16 cellular contexts compared by ENCODE assay signal in genomic region chr3:45038096-45038455, GRCh38. TPM values are rescaled to one million over a fixed set of nuclear protein-coding genes. Genes with fewer than 3 reads are reported as not detected.
A peak's percentile ranks its signal among the peaks of the same experiment; 100 is the strongest.
DNase-seq lines count a peak whose midpoint lies in the region; ATAC-seq, FAIRE-seq and TF ChIP-seq lines count a peak whose summit lies in the region.
"Had no signal": no experiment of that assay in that cellular context is flagged by ENCODE, and none has a peak within 500 bp of the region (broad histone marks: within the 10 kb centered on the region; RNA-seq: fewer than 3 reads in every experiment).

No MANE protein-coding gene starts in this region.

- no peaks in the 10 kb centered on the region; the same call in none of the 2 replicates for H3K27me3 Mint-ChIP-seq in HFFc6 (ENCODE audit: insufficient read depth)

- no peak overlapping the region for H3K9ac ChIP-seq in K562 (ENCODE audit: insufficient read depth in 1 of 2, low read depth in 2 of 2, low read length in 2 of 2)
- H3K9ac ChIP-seq in keratinocyte (ENCODE audit: control insufficient read depth, extremely low read depth, insufficient read depth, low read length), result no peak overlapping the region

- TF ChIP-seq POLR2A in K562 (conservative IDR thresholded peaks at IDR 0.05), result no peak

- H3K27ac ChIP-seq in K562 (ENCODE audit: extremely low read depth, low read depth, low read length), result no peak overlapping the region
- H3K27ac ChIP-seq in keratinocyte (ENCODE audit: control insufficient read depth, insufficient read depth, low read length), result peak overlapping the region; percentile 30
- H3K27ac ChIP-seq: A549; BLaER1 treated with 17β-estradiol and CSF1 and Interleukin-3, amounts not matched to agents 10 nM and 100 nM; PC-9; SJCRH30 had no signal

- no peak for FAIRE-seq in K562 (lab: Jason Lieb, UNC)
- no peak for FAIRE-seq in keratinocyte (lab: Jason Lieb, UNC)

- no peak for TF ChIP-seq RAD21 in K562 (CRISPR knock-in tag; conservative IDR thresholded peaks at IDR 0.05 in 1 of 2, IDR thresholded peaks at IDR 0.05 in 1 of 2)

- H3K36me3 ChIP-seq in K562 (ENCODE audit: control insufficient read depth, insufficient read depth, low read length) (no peaks in the 10 kb centered on the region), keratinocyte (ENCODE audit: control insufficient read depth in 2 of 2, extremely low read depth in 1 of 2, insufficient read depth in 2 of 2, low read length in 2 of 2) (no peaks in the 10 kb centered on the region)
- H3K36me3 ChIP-seq: BLaER1 treated with 17β-estradiol and CSF1 and Interleukin-3, amounts not matched to agents 10 nM and 100 nM; MG63; SJCRH30 had no signal

- H2AFZ ChIP-seq in K562 (ENCODE audit: low read depth, low read length) (peak overlapping the region; percentile 67), keratinocyte (ENCODE audit: control insufficient read depth, low read length) (no peak overlapping the region)
- H2AFZ ChIP-seq: PC-9 had no signal

- POLR2A ChIA-PET in K562 (lab: Yijun Ruan, JAX), result interaction anchor here (0.5 to 0.7 kb wide), 4 partner anchors 53 to 805 kb away, joined by 3 read pairs; no protein-coding TSS in a partner anchor

- BruUV-seq in K562 (replicated peaks; lab: Mats Ljungman, UMichigan), result no TSS peak

- in situ Hi-C loops in K562 (cut with MboI), result loop anchor here (5.0 to 25.0 kb wide), 6 partner anchors 299 to 1374 kb away; partner anchors contain the start of genes CCR5AS and CCRL2

- WGBS in K562 (ENCODE audit: insufficient coverage, low coverage, missing lambda C conversion rate), result 0% methylated on average over 1 of the region's 1 CpG

- H3K36me3 Mint-ChIP-seq in HFFc6 (ENCODE audit: low read depth), result no peaks in the 10 kb centered on the region; the same call in 1 of the 2 replicates
- H3K36me3 Mint-ChIP-seq: CD8-positive, alpha-beta T cell had no signal

- H3K4me1 Mint-ChIP-seq in HFFc6 (ENCODE audit: low read depth), result peaks cover 43% of the 10 kb centered on the region

- H3K4me3 ChIP-seq in K562, result no peak overlapping the region
- H3K4me3 ChIP-seq in keratinocyte (ENCODE audit: control insufficient read depth in 2 of 3, extremely low read depth in 1 of 3, insufficient read depth in 2 of 3, low read depth in 1 of 3, low read length in 3 of 3), result no peak overlapping the region
- H3K4me3 ChIP-seq: A549; BLaER1 treated with 17β-estradiol and CSF1 and Interleukin-3, amounts not matched to agents 10 nM and 100 nM; MG63; PC-9 had no signal

- DNase-seq in HFFc6, result no peak
- DNase-seq in K562 (ENCODE audit: extremely low read depth in 1 of 4, low spot score in 3 of 4), result no peak
- DNase-seq in keratinocyte (ENCODE audit: low read depth, low spot score), result peak; percentile 53
- no peak for DNase-seq in DMS 273 (lab: John Stamatoyannopoulos, UW; ENCODE audit: unreplicated experiment)
- DNase-seq in activated CD4-positive, CD25-positive, alpha-beta regulatory T cell (lab: John Stamatoyannopoulos, UW), result no peak
- no peak for DNase-seq in NCI-H1092 (lab: John Stamatoyannopoulos, UW)

- TF ChIP-seq EP300 in K562 (IDR thresholded peaks at IDR 0.05; ENCODE audit: low read length), result no peak

- ATAC-seq in GM18873 (IDR thresholded peaks at IDR 0.05; ENCODE audit: low FRiP score, unreplicated experiment) (peak; percentile 5), K562 (no peak)

- no peaks in the 10 kb centered on the region for H3K9me3 Mint-ChIP-seq in HFFc6
- H3K9me3 Mint-ChIP-seq: CD8-positive, alpha-beta T cell had no signal

- intact Hi-C loops in K562 (cut with micrococcal nuclease), result loop anchor here (5.0 to 10.0 kb wide), 3 partner anchors 897 to 1167 kb away; partner anchors contain the start of gene CCR1

- dilution Hi-C loops in keratinocyte (cut with MboI; ENCODE audit: extremely low pct_ligation_motif_present, low sequenced_read_pairs), result no loop called here

- H3K27ac Mint-ChIP-seq in HFFc6, result no peak overlapping the region
- H3K27ac Mint-ChIP-seq: CD8-positive, alpha-beta T cell had no signal

- H3K4me1 ChIP-seq in K562 (replicated peaks in 1 of 2; ENCODE audit: control insufficient read depth in 2 of 2, insufficient read depth in 2 of 2, low read length in 2 of 2) (peaks cover 9 to 19% of the 10 kb centered on the region in 2 experiments), keratinocyte (ENCODE audit: control insufficient read depth, extremely low read depth, insufficient read depth, low read length) (peaks cover 15% of the 10 kb centered on the region)
- H3K4me1 ChIP-seq: Caco-2 had no signal

- TF ChIP-seq CTCF in HFFc6 (IDR thresholded peaks at IDR 0.05), result peak; percentile 48; the same call in 1 of the 2 replicates
- no peak for TF ChIP-seq CTCF in K562 (IDR thresholded peaks at IDR 0.05 in 2 of 3, conservative IDR thresholded peaks at IDR 0.05 in 1 of 3; ENCODE audit: insufficient read depth in 2 of 3, low read depth in 1 of 3, low read length in 3 of 3)
- no peak for TF ChIP-seq CTCF in keratinocyte (optimal IDR thresholded peaks at IDR 0.05 in 1 of 3, IDR thresholded peaks at IDR 0.05 in 1 of 3, conservative IDR thresholded peaks at IDR 0.05 in 1 of 3; ENCODE audit: extremely low read depth in 1 of 3, insufficient read depth in 2 of 3, low read length in 3 of 3)

- H3K79me2 ChIP-seq in K562 (ENCODE audit: control insufficient read depth, insufficient read depth, low read length), result no peaks in the 10 kb centered on the region
- H3K79me2 ChIP-seq in keratinocyte (ENCODE audit: control insufficient read depth, insufficient read depth, low read length), result no peaks in the 10 kb centered on the region

- no peak overlapping the region for H3K4me3 Mint-ChIP-seq in HFFc6
- H3K4me3 Mint-ChIP-seq: CD8-positive, alpha-beta T cell had no signal

- H3K27me3 ChIP-seq in K562 (ENCODE audit: control insufficient read depth in 2 of 2, insufficient read depth in 2 of 2, low read length in 2 of 2) (peaks cover 3 to 12% of the 10 kb centered on the region in 2 experiments; a peak in 4 of 5 replicates), keratinocyte (ENCODE audit: control insufficient read depth, extremely low read depth, insufficient read depth, low read length) (no peaks in the 10 kb centered on the region)
- H3K27me3 ChIP-seq: MG63, SJCRH30 had no signal

- H3K9me1 ChIP-seq in K562 (ENCODE audit: control insufficient read depth, insufficient read depth, low read length) (no peaks in the 10 kb centered on the region), keratinocyte (ENCODE audit: control insufficient read depth, extremely low read depth, insufficient read depth, low read length) (no peaks in the 10 kb centered on the region)

- no peaks in the 10 kb centered on the region for H4K20me1 ChIP-seq in K562 (replicated peaks; ENCODE audit: control insufficient read depth, insufficient read depth, low read length)
- H4K20me1 ChIP-seq in keratinocyte (ENCODE audit: control insufficient read depth, extremely low read depth, insufficient read depth, low read length), result no peaks in the 10 kb centered on the region

- H3K9me3 ChIP-seq in K562 (replicated peaks; ENCODE audit: control insufficient read depth, insufficient read depth, low read depth, low read length) (no peaks in the 10 kb centered on the region), keratinocyte (ENCODE audit: control insufficient read depth, low read depth, low read length) (no peaks in the 10 kb centered on the region)
- H3K9me3 ChIP-seq: A549; BLaER1 treated with 17β-estradiol and CSF1 and Interleukin-3, amounts not matched to agents 10 nM and 100 nM; Caco-2; MG63; SJCRH30 had no signal

- no peak overlapping the region for H3K4me2 ChIP-seq in K562 (ENCODE audit: insufficient read depth, low read length)
- H3K4me2 ChIP-seq in keratinocyte (ENCODE audit: control insufficient read depth, extremely low read depth, insufficient read depth, low read depth, low read length), result no peak overlapping the region

- CTCF ChIA-PET in K562 (lab: Yijun Ruan, JAX; ENCODE audit: low intra/inter-chr PET ratio), result interaction anchor here (0.5 to 5.4 kb wide), 23 partner anchors 18 to 1041 kb away, joined by 3 to 94 read pairs (median 6); partner anchors contain the start of gene TMEM158

TF ChIP-seq in K562, 482 proteins besides CTCF, POLR2A, EP300 and RAD21 (continues in another document):
- TF ChIP-seq LEF1 (IDR thresholded peaks at IDR 0.05) (0 out of 2 replicates have a peak, but pooled peaks have one; percentile 8), HDAC1 (IDR thresholded peaks at IDR 0.05) (0 out of 4 replicates have a peak, but pooled peaks of 1 of the 2 experiments have one; percentile 1)

RNA-seq across cellular contexts. Expression of gene CLEC3B, which starts 12.0 kb away (rescaled TPM):
- total RNA-seq in HFFc6 (2021; fragmentation: NEBNext Ultra II Directional; extraction: Animal tissue kit (Norgen Biotek cat#: 25700)), result 1 to 10 TPM in 5 of 6 experiments, under 1 TPM in 1; 1.00 to 1.9 (median 1.2) TPM
- not detected in 2 replicates for total RNA-seq in K562 (2011; cell fraction: chromatin; rRNA removed; ENCODE audit: low replicate concordance)
- total RNA-seq in K562 (2011; cell fraction: nucleolus; rRNA removed), result 0.33 TPM in 1 of 2 replicates, not detected in the other
- not detected in 2 replicates for total RNA-seq in K562 (2011; cell fraction: nucleoplasm; rRNA removed)
- total RNA-seq in K562 (2014; rRNA removed) (0.33 TPM in 1 of 2 replicates, not detected in the other), K562 (2014; rRNA removed; fragmentation: Illumina TruSeq; extraction: Trizol) (not detected in 2 replicates), K562 (2015; rRNA removed; fragmentation: Illumina TruSeq; extraction: Trizol) (not detected in 2 replicates), K562 (2021) (not detected in 2 replicates)
- polyA plus RNA-seq in K562 (2011; rRNA removed) (0.19 TPM in 1 of 2 replicates, not detected in the other), K562 (2014; fragmentation: Illumina TruSeq; extraction: Trizol) (not detected in 2 replicates), K562 (2014; fragmentation: Nextera tagmentation; extraction: Ambion mirVana) (not detected), K562 (2014; rRNA removed) (not detected in 2 replicates), keratinocyte (0.08 TPM in 1 of 3 replicates, not detected in the others)
- polyA plus RNA-seq in K562 (2011; cell fraction: cytosol; rRNA removed), result 0.27 TPM in 1 of 2 replicates, not detected in the other
- 0.41 and 0.52 TPM in 2 replicates for polyA plus RNA-seq in K562 (2011; cell fraction: nucleus; rRNA removed)
- polyA plus RNA-seq in K562 (2012), result 0.19 TPM in 1 of 2 replicates, not detected in the other
- polyA minus RNA-seq in K562 (2011; rRNA and poly(A)+ RNA removed), result not detected in 2 replicates
- not detected in 2 replicates for polyA minus RNA-seq in K562 (2011; cell fraction: cytosol; rRNA and poly(A)+ RNA removed)
- 0.54 TPM in 1 of 2 replicates, not detected in the other for polyA minus RNA-seq in K562 (2011; cell fraction: nucleus; rRNA and poly(A)+ RNA removed)
- not detected for polyA plus RNA-seq in keratinocyte (2011; ENCODE audit: low read depth)
- polyA plus RNA-seq in keratinocyte (2011; cell fraction: cytosol; rRNA removed), result not detected in 2 replicates
- 0.16 TPM in 1 of 2 replicates, not detected in the other for polyA plus RNA-seq in keratinocyte (2011; cell fraction: nucleus; rRNA removed)
- not detected in 2 replicates for polyA plus RNA-seq in keratinocyte (2012; ENCODE audit: low replicate concordance)
- polyA minus RNA-seq in keratinocyte, result 0.20 TPM in 1 of 3 replicates, not detected in the others
- not detected for polyA minus RNA-seq in keratinocyte (2011; cell fraction: cytosol; rRNA and poly(A)+ RNA removed)
- polyA minus RNA-seq in keratinocyte (2011; cell fraction: nucleus; rRNA and poly(A)+ RNA removed), result 0.63 TPM in 1 of 2 replicates, not detected in the other
- total RNA-seq: HepG2, HT1080, PC-9, SJCRH30 had no signal
- polyA plus RNA-seq: A549 had no signal
